29 cellular contexts compared by ENCODE assay signal in genomic region chr10:124299726-124300125, GRCh38.
"Had no signal": no experiment of that assay in that cellular context is flagged by ENCODE, and none has a peak within 500 bp of the region (broad histone marks: within the 10 kb centered on the region; RNA-seq: fewer than 3 reads in every experiment).

No MANE protein-coding gene starts in this region.

- H3K27me3 ChIP-seq: brain microvascular endothelial cell, cardiac muscle cell, MG63 had no signal

- DNase-seq: activated CD4-positive, alpha-beta T cell treated with anti-CD3 and anti-CD28 coated beads for 48 hours; activated CD4-positive, alpha-beta T cell treated with anti-CD3 and anti-CD28 coated beads, Interleukin-2, amount 50 U/mL, for 4 hours; activated CD4-positive, CD25-positive, alpha-beta regulatory T cell treated with anti-CD3 and anti-CD28 coated beads, Interleukin-2, amount 50 U/mL, for 72 hours; activated CD8-positive, alpha-beta memory T cell treated with anti-CD3 and anti-CD28 coated beads, Interleukin-2, amount 50 U/mL, for 48 hours; activated CD8-positive, alpha-beta T cell treated with anti-CD3 and anti-CD28 coated beads, Interleukin-2, amount 10 ng/mL, durations not matched to agents 7 days and 5 days; activated gamma-delta T cell treated with Interleukin-2 at 50 U/mL for 16 hours; activated naive CD4-positive, alpha-beta T cell treated with anti-CD3 and anti-CD28 coated beads, Interleukin-2, amount 10 ng/mL, durations not matched to agents 7 days and 5 days; activated naive CD8-positive, alpha-beta T cell treated with anti-CD3 and anti-CD28 coated beads for 36 hours; activated T-cell treated with anti-CD3 and anti-CD28 coated beads, Interleukin-2, amount 50 U/mL, for 1 hour; brain microvascular endothelial cell; MG63; MV-4-11; NCI-H1092 treated with DMSO at 0.1 percent for 48 hours; NCI-H1417 treated with DMSO at 0.1 percent for 48 hours; NCI-H1694; NCI-H2029; NCI-H2107; NCI-H2171 treated with DMSO at 0.1 percent for 48 hours; NCI-H226; NCI-H510A; NCI-H526 treated with DMSO at 0.1 percent for 48 hours; NK-92 treated with Interleukin-12 subunit alpha and Interleukin-12 subunit beta, amount 100 ng/mL, for 24 hours; OCI-M1; SHP77 had no signal

- H3K27ac ChIP-seq: brain microvascular endothelial cell, cardiac muscle cell, KMS-11, RWPE1 had no signal

- H3K36me3 ChIP-seq: brain microvascular endothelial cell, cardiac muscle cell, MG63 had no signal

- H3K9ac ChIP-seq: KMS-11 had no signal

- ATAC-seq: activated CD8-positive, alpha-beta T cell treated with anti-CD3 and anti-CD28 coated beads, Interleukin-2, amount 10 ng/mL, durations not matched to agents 7 days and 5 days; Panc1; WTC11 had no signal

- H3K4me2 ChIP-seq: KMS-11 had no signal

- H3K4me3 ChIP-seq: cardiac muscle cell, MG63 had no signal
